Comparison of ENCODE assay signal across 1 cellular context in genomic region chr1:160261878-160262794, GRCh38.
A peak's percentile ranks its signal among the peaks of the same experiment; 100 is the strongest.
TF ChIP-seq lines count a peak whose summit lies in the region.

DCAF8 (minus strand) TSS chr1:160262549; CDS start chr1:160244008, 18,541 bp downstream.

TF ChIP-seq in HepG2, 621 proteins besides CTCF, POLR2A, EP300 and RAD21 (continued from another document and continues in another):
- TF ChIP-seq AKNA (CRISPR knock-in tag; IDR thresholded peaks at IDR 0.05; ENCODE audit: borderline replicate concordance) (no peak), SETDB1 (CRISPR knock-in tag; IDR thresholded peaks at IDR 0.05; ENCODE audit: borderline replicate concordance) (no peak), ZFP36 (IDR thresholded peaks at IDR 0.05; ENCODE audit: borderline replicate concordance, low read depth, low read length, partially characterized antibody) (no peak), SALL2 (CRISPR knock-in tag; IDR thresholded peaks at IDR 0.05) (peak; percentile 43; the same call in 1 of the 2 replicates), SIX1 (CRISPR knock-in tag; IDR thresholded peaks at IDR 0.05; ENCODE audit: borderline replicate concordance) (no peak), ZSCAN31 (CRISPR knock-in tag; IDR thresholded peaks at IDR 0.05; ENCODE audit: low read depth) (0 out of 2 replicates have a peak, but pooled peaks have one; percentile 32), KLF9 (CRISPR knock-in tag; IDR thresholded peaks at IDR 0.05; ENCODE audit: low read depth) (no peak), ZFP82 (CRISPR knock-in tag; IDR thresholded peaks at IDR 0.05; ENCODE audit: borderline replicate concordance) (peak; percentile 68; the same call in 1 of the 2 replicates), ZNF616 (CRISPR knock-in tag; IDR thresholded peaks at IDR 0.05; ENCODE audit: low read depth) (no peak), CEBPG (CRISPR knock-in tag; IDR thresholded peaks at IDR 0.05) (no peak), ZNF543 (CRISPR knock-in tag; IDR thresholded peaks at IDR 0.05) (no peak), ZNF263 (CRISPR knock-in tag; IDR thresholded peaks at IDR 0.05) (no peak), ONECUT2 (CRISPR knock-in tag; IDR thresholded peaks at IDR 0.05) (no peak; the same call in 1 of the 2 replicates), CENPT (CRISPR knock-in tag; IDR thresholded peaks at IDR 0.05; ENCODE audit: low read depth) (no peak), MAFF (IDR thresholded peaks at IDR 0.05; ENCODE audit: low read depth, low read length) (no peak), FOSL1 (CRISPR knock-in tag; IDR thresholded peaks at IDR 0.05; ENCODE audit: borderline replicate concordance) (0 out of 2 replicates have a peak, but pooled peaks have one; percentile 19), YEATS2 (CRISPR knock-in tag; IDR thresholded peaks at IDR 0.05; ENCODE audit: borderline replicate concordance) (peak; percentile 92), CHCHD3 (CRISPR knock-in tag; IDR thresholded peaks at IDR 0.05) (peak; percentile 95), ZNF816 (CRISPR knock-in tag; IDR thresholded peaks at IDR 0.05; ENCODE audit: borderline replicate concordance) (no peak; the same call in 1 of the 2 replicates), ZNF678 (CRISPR knock-in tag; IDR thresholded peaks at IDR 0.05) (no peak), RBFOX2 (IDR thresholded peaks at IDR 0.05; ENCODE audit: low read depth, low read length) (peak; percentile 99), SRSF9 (IDR thresholded peaks at IDR 0.05; ENCODE audit: borderline replicate concordance, insufficient read depth, low read depth, low read length, poor library complexity, severe bottlenecking) (no peak), ZNF138 (CRISPR knock-in tag; IDR thresholded peaks at IDR 0.05; ENCODE audit: low read depth) (no peak), ZSCAN20 (CRISPR knock-in tag; IDR thresholded peaks at IDR 0.05; ENCODE audit: borderline replicate concordance) (no peak), BCLAF1 (IDR thresholded peaks at IDR 0.05) (no peak), RAD51 (IDR thresholded peaks at IDR 0.05; ENCODE audit: borderline replicate concordance) (no peak), HOXD1 (CRISPR knock-in tag; IDR thresholded peaks at IDR 0.05) (peak; percentile 62; the same call in 1 of the 2 replicates), FIP1L1 (IDR thresholded peaks at IDR 0.05; ENCODE audit: borderline replicate concordance, insufficient read depth, low read depth, low read length) (no peak), ZNF20 (CRISPR knock-in tag; IDR thresholded peaks at IDR 0.05) (0 out of 2 replicates have a peak, but pooled peaks have one; percentile 80), ZNF7 (CRISPR knock-in tag; IDR thresholded peaks at IDR 0.05) (no peak), CAMTA2 (CRISPR knock-in tag; IDR thresholded peaks at IDR 0.05; ENCODE audit: borderline replicate concordance) (peak; percentile 48; the same call in 1 of the 2 replicates)
- TF ChIP-seq, protein P1, sequence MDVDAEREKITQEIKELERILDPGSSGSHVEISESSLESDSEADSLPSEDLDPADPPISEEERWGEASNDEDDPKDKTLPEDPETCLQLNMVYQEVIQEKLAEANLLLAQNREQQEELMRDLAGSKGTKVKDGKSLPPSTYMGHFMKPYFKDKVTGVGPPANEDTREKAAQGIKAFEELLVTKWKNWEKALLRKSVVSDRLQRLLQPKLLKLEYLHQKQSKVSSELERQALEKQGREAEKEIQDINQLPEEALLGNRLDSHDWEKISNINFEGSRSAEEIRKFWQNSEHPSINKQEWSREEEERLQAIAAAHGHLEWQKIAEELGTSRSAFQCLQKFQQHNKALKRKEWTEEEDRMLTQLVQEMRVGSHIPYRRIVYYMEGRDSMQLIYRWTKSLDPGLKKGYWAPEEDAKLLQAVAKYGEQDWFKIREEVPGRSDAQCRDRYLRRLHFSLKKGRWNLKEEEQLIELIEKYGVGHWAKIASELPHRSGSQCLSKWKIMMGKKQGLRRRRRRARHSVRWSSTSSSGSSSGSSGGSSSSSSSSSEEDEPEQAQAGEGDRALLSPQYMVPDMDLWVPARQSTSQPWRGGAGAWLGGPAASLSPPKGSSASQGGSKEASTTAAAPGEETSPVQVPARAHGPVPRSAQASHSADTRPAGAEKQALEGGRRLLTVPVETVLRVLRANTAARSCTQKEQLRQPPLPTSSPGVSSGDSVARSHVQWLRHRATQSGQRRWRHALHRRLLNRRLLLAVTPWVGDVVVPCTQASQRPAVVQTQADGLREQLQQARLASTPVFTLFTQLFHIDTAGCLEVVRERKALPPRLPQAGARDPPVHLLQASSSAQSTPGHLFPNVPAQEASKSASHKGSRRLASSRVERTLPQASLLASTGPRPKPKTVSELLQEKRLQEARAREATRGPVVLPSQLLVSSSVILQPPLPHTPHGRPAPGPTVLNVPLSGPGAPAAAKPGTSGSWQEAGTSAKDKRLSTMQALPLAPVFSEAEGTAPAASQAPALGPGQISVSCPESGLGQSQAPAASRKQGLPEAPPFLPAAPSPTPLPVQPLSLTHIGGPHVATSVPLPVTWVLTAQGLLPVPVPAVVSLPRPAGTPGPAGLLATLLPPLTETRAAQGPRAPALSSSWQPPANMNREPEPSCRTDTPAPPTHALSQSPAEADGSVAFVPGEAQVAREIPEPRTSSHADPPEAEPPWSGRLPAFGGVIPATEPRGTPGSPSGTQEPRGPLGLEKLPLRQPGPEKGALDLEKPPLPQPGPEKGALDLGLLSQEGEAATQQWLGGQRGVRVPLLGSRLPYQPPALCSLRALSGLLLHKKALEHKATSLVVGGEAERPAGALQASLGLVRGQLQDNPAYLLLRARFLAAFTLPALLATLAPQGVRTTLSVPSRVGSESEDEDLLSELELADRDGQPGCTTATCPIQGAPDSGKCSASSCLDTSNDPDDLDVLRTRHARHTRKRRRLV (CRISPR knock-in tag; IDR thresholded peaks at IDR 0.05): peak; percentile 48; the same call in 1 of the 2 replicates
- TF ChIP-seq, protein P2, sequence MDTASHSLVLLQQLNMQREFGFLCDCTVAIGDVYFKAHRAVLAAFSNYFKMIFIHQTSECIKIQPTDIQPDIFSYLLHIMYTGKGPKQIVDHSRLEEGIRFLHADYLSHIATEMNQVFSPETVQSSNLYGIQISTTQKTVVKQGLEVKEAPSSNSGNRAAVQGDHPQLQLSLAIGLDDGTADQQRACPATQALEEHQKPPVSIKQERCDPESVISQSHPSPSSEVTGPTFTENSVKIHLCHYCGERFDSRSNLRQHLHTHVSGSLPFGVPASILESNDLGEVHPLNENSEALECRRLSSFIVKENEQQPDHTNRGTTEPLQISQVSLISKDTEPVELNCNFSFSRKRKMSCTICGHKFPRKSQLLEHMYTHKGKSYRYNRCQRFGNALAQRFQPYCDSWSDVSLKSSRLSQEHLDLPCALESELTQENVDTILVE (CRISPR knock-in tag; IDR thresholded peaks at IDR 0.05): peak; percentile 67; the same call in 1 of the 2 replicates
- TF ChIP-seq, protein P3, sequence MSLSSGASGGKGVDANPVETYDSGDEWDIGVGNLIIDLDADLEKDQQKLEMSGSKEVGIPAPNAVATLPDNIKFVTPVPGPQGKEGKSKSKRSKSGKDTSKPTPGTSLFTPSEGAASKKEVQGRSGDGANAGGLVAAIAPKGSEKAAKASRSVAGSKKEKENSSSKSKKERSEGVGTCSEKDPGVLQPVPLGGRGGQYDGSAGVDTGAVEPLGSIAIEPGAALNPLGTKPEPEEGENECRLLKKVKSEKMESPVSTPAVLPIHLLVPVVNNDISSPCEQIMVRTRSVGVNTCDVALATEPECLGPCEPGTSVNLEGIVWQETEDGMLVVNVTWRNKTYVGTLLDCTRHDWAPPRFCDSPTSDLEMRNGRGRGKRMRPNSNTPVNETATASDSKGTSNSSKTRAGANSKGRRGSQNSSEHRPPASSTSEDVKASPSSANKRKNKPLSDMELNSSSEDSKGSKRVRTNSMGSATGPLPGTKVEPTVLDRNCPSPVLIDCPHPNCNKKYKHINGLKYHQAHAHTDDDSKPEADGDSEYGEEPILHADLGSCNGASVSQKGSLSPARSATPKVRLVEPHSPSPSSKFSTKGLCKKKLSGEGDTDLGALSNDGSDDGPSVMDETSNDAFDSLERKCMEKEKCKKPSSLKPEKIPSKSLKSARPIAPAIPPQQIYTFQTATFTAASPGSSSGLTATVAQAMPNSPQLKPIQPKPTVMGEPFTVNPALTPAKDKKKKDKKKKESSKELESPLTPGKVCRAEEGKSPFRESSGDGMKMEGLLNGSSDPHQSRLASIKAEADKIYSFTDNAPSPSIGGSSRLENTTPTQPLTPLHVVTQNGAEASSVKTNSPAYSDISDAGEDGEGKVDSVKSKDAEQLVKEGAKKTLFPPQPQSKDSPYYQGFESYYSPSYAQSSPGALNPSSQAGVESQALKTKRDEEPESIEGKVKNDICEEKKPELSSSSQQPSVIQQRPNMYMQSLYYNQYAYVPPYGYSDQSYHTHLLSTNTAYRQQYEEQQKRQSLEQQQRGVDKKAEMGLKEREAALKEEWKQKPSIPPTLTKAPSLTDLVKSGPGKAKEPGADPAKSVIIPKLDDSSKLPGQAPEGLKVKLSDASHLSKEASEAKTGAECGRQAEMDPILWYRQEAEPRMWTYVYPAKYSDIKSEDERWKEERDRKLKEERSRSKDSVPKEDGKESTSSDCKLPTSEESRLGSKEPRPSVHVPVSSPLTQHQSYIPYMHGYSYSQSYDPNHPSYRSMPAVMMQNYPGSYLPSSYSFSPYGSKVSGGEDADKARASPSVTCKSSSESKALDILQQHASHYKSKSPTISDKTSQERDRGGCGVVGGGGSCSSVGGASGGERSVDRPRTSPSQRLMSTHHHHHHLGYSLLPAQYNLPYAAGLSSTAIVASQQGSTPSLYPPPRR (CRISPR knock-in tag; IDR thresholded peaks at IDR 0.05; ENCODE audit: borderline replicate concordance): peak; percentile 60; the same call in 1 of the 2 replicates
- TF ChIP-seq, protein P4, sequence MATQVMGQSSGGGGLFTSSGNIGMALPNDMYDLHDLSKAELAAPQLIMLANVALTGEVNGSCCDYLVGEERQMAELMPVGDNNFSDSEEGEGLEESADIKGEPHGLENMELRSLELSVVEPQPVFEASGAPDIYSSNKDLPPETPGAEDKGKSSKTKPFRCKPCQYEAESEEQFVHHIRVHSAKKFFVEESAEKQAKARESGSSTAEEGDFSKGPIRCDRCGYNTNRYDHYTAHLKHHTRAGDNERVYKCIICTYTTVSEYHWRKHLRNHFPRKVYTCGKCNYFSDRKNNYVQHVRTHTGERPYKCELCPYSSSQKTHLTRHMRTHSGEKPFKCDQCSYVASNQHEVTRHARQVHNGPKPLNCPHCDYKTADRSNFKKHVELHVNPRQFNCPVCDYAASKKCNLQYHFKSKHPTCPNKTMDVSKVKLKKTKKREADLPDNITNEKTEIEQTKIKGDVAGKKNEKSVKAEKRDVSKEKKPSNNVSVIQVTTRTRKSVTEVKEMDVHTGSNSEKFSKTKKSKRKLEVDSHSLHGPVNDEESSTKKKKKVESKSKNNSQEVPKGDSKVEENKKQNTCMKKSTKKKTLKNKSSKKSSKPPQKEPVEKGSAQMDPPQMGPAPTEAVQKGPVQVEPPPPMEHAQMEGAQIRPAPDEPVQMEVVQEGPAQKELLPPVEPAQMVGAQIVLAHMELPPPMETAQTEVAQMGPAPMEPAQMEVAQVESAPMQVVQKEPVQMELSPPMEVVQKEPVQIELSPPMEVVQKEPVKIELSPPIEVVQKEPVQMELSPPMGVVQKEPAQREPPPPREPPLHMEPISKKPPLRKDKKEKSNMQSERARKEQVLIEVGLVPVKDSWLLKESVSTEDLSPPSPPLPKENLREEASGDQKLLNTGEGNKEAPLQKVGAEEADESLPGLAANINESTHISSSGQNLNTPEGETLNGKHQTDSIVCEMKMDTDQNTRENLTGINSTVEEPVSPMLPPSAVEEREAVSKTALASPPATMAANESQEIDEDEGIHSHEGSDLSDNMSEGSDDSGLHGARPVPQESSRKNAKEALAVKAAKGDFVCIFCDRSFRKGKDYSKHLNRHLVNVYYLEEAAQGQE (IDR thresholded peaks at IDR 0.05; ENCODE audit: borderline replicate concordance in 1 of 2, low read depth in 1 of 2, low read length in 2 of 2): peak in 1 of 2 experiments; percentile 57; a peak in 1 of 4 replicates
